In genomic region chr14:74619672-74620131, GRCh38 we compare ENCODE assay signal across 9 cellular contexts. TPM values are rescaled to one million over a fixed set of nuclear protein-coding genes. Genes with fewer than 3 reads are reported as not detected.
DNase-seq lines count a peak whose midpoint lies in the region; ATAC-seq and TF ChIP-seq lines count a peak whose summit lies in the region.
"Had no signal": no experiment of that assay in that cellular context is flagged by ENCODE, and none has a peak within 500 bp of the region (broad histone marks: within the 10 kb centered on the region; RNA-seq: fewer than 3 reads in every experiment).

No MANE protein-coding gene starts in this region.

- H3K27me3 ChIP-seq in H9 (ENCODE audit: insufficient read depth, low read length): no peaks in the 10 kb centered on the region

- H3K56ac ChIP-seq in H9 (ENCODE audit: insufficient read length, low read depth, low read length): no peak overlapping the region

- no peak for TF ChIP-seq CTCF in choroid plexus epithelial cell (conservative IDR thresholded peaks at IDR 0.05; ENCODE audit: low read depth, low read length)
- no peak for TF ChIP-seq CTCF in H9 (conservative IDR thresholded peaks at IDR 0.05)

- no peak overlapping the region for H4K91ac ChIP-seq in H9 (ENCODE audit: insufficient read length, low read depth, low read length)

- H3K4ac ChIP-seq in H9 (ENCODE audit: low read depth, low read length): no peak overlapping the region

- no peak overlapping the region for H2BK15ac ChIP-seq in H9 (ENCODE audit: low read depth, low read length)

- no peak overlapping the region for H3K4me3 ChIP-seq in choroid plexus epithelial cell (ENCODE audit: low read depth, low read length)

- H2AK5ac ChIP-seq in H9 (ENCODE audit: insufficient read length, low read length): no peak overlapping the region

- H2BK20ac ChIP-seq in H9 (ENCODE audit: low read depth, low read length, poor library complexity, severe bottlenecking): no peak overlapping the region

- H3K9me3 ChIP-seq in H9 (ENCODE audit: control insufficient read depth, low read depth, low read length): no peaks in the 10 kb centered on the region

- WGBS in H9 (ENCODE audit: extremely low coverage, insufficient read length, low lambda C conversion rate): no CpG with 5 or more reads among the region's 6 CpGs

- H3K18ac ChIP-seq in H9 (ENCODE audit: insufficient read length, low read depth, low read length): no peak overlapping the region

- DNase-seq in activated naive CD8-positive, alpha-beta T cell treated with anti-CD3 and anti-CD28 coated beads for 36 hours: no peak
- DNase-seq in choroid plexus epithelial cell (ENCODE audit: low read depth): peak; percentile 98
- DNase-seq in lung microvascular endothelial cell (ENCODE audit: low read depth in 2 of 2): peak; percentile 30 to 94
- no peak for DNase-seq in activated gamma-delta T cell (lab: John Stamatoyannopoulos, UW)
- no peak for DNase-seq in H9
- no peak for DNase-seq in activated effector memory CD4-positive, alpha-beta T cell treated with anti-CD3 and anti-CD28 coated beads, Interleukin-2, amount 50 U/mL, for 16 hours
- DNase-seq: NCI-H1930 had no signal

- H3K36me3 Mint-ChIP-seq in activated naive CD8-positive, alpha-beta T cell: peaks cover 5% of the 10 kb centered on the region
- no peaks in the 10 kb centered on the region for H3K36me3 Mint-ChIP-seq in activated naive CD8-positive, alpha-beta T cell treated with anti-CD3 and anti-CD28 coated beads for 36 hours
- H3K36me3 Mint-ChIP-seq in H9 (ENCODE audit: insufficient read depth in 1 of 3, low read depth in 3 of 3): no peaks in the 10 kb centered on the region; a peak in 2 of 7 replicates

- no peak overlapping the region for H4K5ac ChIP-seq in H9 (ENCODE audit: insufficient read length, low read depth, low read length)

- no peak overlapping the region for H2BK120ac ChIP-seq in H9 (ENCODE audit: low read depth, low read length, poor library complexity, severe bottlenecking)

- H3K27ac Mint-ChIP-seq in activated naive CD8-positive, alpha-beta T cell: peak overlapping the region; percentile 35
- H3K27ac Mint-ChIP-seq in activated naive CD8-positive, alpha-beta T cell treated with anti-CD3 and anti-CD28 coated beads for 36 hours: no peak overlapping the region
- H3K27ac Mint-ChIP-seq in H9: no peak overlapping the region

- no peak for ATAC-seq in HG03342 (IDR thresholded peaks at IDR 0.05; ENCODE audit: unreplicated experiment)

- no peak overlapping the region for H3K23ac ChIP-seq in H9 (ENCODE audit: insufficient read length, low read depth, low read length)

- H3K4me1 ChIP-seq in H9 (ENCODE audit: insufficient read depth, low read length): peaks cover 5% of the 10 kb centered on the region; the same call in 1 of the 2 replicates

- H3T11ph ChIP-seq in H9 (ENCODE audit: low read length): no peak overlapping the region

- no peak overlapping the region for H4K8ac ChIP-seq in H9 (replicated peaks; ENCODE audit: insufficient read length, low read depth, low read length)

- no peak overlapping the region for H2AFZ ChIP-seq in H9 (ENCODE audit: low read length)

- H3K27ac ChIP-seq in H9 (ENCODE audit: insufficient read length, low read depth, low read length): no peak overlapping the region

- no peaks in the 10 kb centered on the region for H3K79me1 ChIP-seq in H9 (ENCODE audit: insufficient read depth, low read depth, low read length, poor library complexity, severe bottlenecking)

- H2BK12ac ChIP-seq in H9 (ENCODE audit: insufficient read length, low read depth, low read length): no peak overlapping the region

- no peaks in the 10 kb centered on the region for H3K9me3 Mint-ChIP-seq in activated naive CD8-positive, alpha-beta T cell (ENCODE audit: low read depth)
- no peaks in the 10 kb centered on the region for H3K9me3 Mint-ChIP-seq in activated naive CD8-positive, alpha-beta T cell treated with anti-CD3 and anti-CD28 coated beads for 36 hours
- H3K9me3 Mint-ChIP-seq in H9: no peaks in the 10 kb centered on the region

- H3K4me1 Mint-ChIP-seq in activated naive CD8-positive, alpha-beta T cell (ENCODE audit: low read depth): peaks cover 62% of the 10 kb centered on the region
- H3K4me1 Mint-ChIP-seq in activated naive CD8-positive, alpha-beta T cell treated with anti-CD3 and anti-CD28 coated beads for 36 hours: peaks cover 49% of the 10 kb centered on the region
- peaks cover 25 to 38% of the 10 kb centered on the region in 2 experiments for H3K4me1 Mint-ChIP-seq in H9

- H4K20me1 ChIP-seq in H9 (ENCODE audit: control insufficient read depth, insufficient read depth, insufficient read length): no peaks in the 10 kb centered on the region

- no peak overlapping the region for H2BK5ac ChIP-seq in H9 (ENCODE audit: insufficient read length, low read length)

- H3K23me2 ChIP-seq in H9 (ENCODE audit: insufficient read length, low read depth, low read length, poor library complexity, severe bottlenecking): no peaks in the 10 kb centered on the region

- H3K27me3 Mint-ChIP-seq in activated naive CD8-positive, alpha-beta T cell: no peaks in the 10 kb centered on the region
- peaks cover 5% of the 10 kb centered on the region for H3K27me3 Mint-ChIP-seq in activated naive CD8-positive, alpha-beta T cell treated with anti-CD3 and anti-CD28 coated beads for 36 hours
- H3K27me3 Mint-ChIP-seq in H9 (ENCODE audit: low read depth): peaks cover 22% of the 10 kb centered on the region

- no peak overlapping the region for H3K9ac ChIP-seq in H9 (ENCODE audit: extremely low read depth, insufficient read length, low read length)

- no peak overlapping the region for H3K4me2 ChIP-seq in H9 (ENCODE audit: insufficient read depth, insufficient read length, low read length)

- H3K14ac ChIP-seq in H9 (ENCODE audit: insufficient read depth, low read length): no peak overlapping the region

- no peaks in the 10 kb centered on the region for H3K79me2 ChIP-seq in H9 (ENCODE audit: insufficient read depth, low read length)

- H3K4me3 Mint-ChIP-seq in activated naive CD8-positive, alpha-beta T cell: no peak overlapping the region
- H3K4me3 Mint-ChIP-seq in activated naive CD8-positive, alpha-beta T cell treated with anti-CD3 and anti-CD28 coated beads for 36 hours: no peak overlapping the region
- peak overlapping the region in 1 of 2 experiments; percentile 16; a peak in 1 of 5 replicates for H3K4me3 Mint-ChIP-seq in H9

RNA-seq across cellular contexts. Expression of gene LTBP2, which starts 7.7 kb away (rescaled TPM):
- under 1 TPM; 0.06 to 0.10 TPM for total RNA-seq in activated naive CD8-positive, alpha-beta T cell treated with anti-CD3 and anti-CD28 coated beads for 36 hours
- total RNA-seq in lung microvascular endothelial cell: 6.2 and 44.9 TPM in 2 replicates
- total RNA-seq in H9 (2021): 0.75 and 0.77 TPM in 2 replicates

Comparison
In these comparisons a context has a peak if more than half of its experiments do, and no peak if none do; other contexts are left out.
1. DNase-seq: peak in choroid plexus epithelial cell (single experiment) and lung microvascular endothelial cell (2 of 2); none in activated naive CD8-positive, alpha-beta T cell treated with anti-CD3 and anti-CD28 coated beads for 36 hours (single experiment), activated gamma-delta T cell (single experiment), H9 (single experiment) and activated effector memory CD4-positive, alpha-beta T cell treated with anti-CD3 and anti-CD28 coated beads, Interleukin-2, amount 50 U/mL, for 16 hours (single experiment).